ENCODE assay signal across 31 cellular contexts in the genomic region with DNA sequence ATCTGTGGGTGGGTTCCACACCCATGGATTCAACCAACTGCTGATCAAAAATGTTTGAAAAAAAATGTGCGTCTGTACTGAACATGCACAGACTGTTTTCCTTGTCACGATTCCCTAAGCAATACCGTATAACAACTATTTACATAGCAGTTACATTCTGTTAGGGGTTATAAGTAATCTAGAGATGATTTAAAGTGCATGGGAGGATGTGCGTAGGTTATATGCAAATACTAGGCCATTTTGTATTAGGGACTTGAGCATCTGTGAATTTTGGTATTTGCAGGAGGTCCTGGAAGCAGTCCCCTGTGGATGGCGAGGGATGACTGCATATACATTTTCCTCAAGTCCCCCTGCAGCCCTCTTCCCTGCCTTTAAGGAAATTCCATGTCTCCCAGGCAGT.
"Had no signal": no experiment of that assay in that cellular context is flagged by ENCODE, and none has a peak within 500 bp of the region (broad histone marks: within the 10 kb centered on the region; RNA-seq: fewer than 3 reads in every experiment).

No MANE protein-coding gene starts in this region.

- H3K9me3 ChIP-seq: adrenal gland, body of pancreas had no signal

- H3K36me3 Mint-ChIP-seq: activated naive CD4-positive, alpha-beta T cell treated with anti-CD3 and anti-CD28 coated beads, Interleukin-2, amount 50 U/mL, for 72 hours had no signal

- ATAC-seq: activated T-cell treated with anti-CD3 and anti-CD28 coated beads, Interleukin-2, amount 50 U/mL, for 4 hours; body of pancreas had no signal

- H3K4me2 ChIP-seq: KMS-11 had no signal

- FAIRE-seq: astrocyte, bronchial epithelial cell, colon, TTC549 had no signal

- H3K4me3 ChIP-seq: adrenal gland, body of pancreas had no signal

- H3K36me3 ChIP-seq: adrenal gland had no signal

- DNase-seq: activated CD4-positive, alpha-beta T cell treated with anti-CD3 and anti-CD28 coated beads, Interleukin-2, amount 10 ng/mL, durations not matched to agents 24 days and 14 days; activated CD4-positive, alpha-beta T cell treated with anti-CD3 and anti-CD28 coated beads, Interleukin-2, amount 50 U/mL, for 48 hours; activated CD8-positive, alpha-beta T cell treated with anti-CD3 and anti-CD28 coated beads, Interleukin-2, amount 10 ng/mL, durations not matched to agents 7 days and 5 days; activated gamma-delta T cell treated with Interleukin-2 at 50 U/mL for 16 hours; activated naive CD4-positive, alpha-beta T cell treated with anti-CD3 and anti-CD28 coated beads for 36 hours; activated T-cell treated with anti-CD3 and anti-CD28 coated beads, Interleukin-2, amount 50 U/mL, for 4 hours; adrenal gland; body of pancreas; central memory CD4-positive, alpha-beta T cell; MM.1S; NCI-H1092; NCI-H1417; NCI-H146; NCI-H187; NCI-H2029 treated with DMSO at 0.1 percent for 48 hours; NCI-H2107; NCI-H2171; NCI-H446; NCI-H510A treated with DMSO at 0.1 percent for 48 hours; OCI-M1; Right ventricle myocardium superior; SW 1271; T-helper 1 cell; T-helper 9 cell had no signal

- H3K9ac ChIP-seq: KMS-11 had no signal

- H3K27ac ChIP-seq: adrenal gland, body of pancreas, KMS-11 had no signal

- H3K4me3 Mint-ChIP-seq: activated CD4-positive, alpha-beta T cell treated with anti-CD3 and anti-CD28 coated beads, Interleukin-2, amount 10 ng/mL, durations not matched to agents 24 days and 14 days; activated CD8-positive, alpha-beta T cell treated with anti-CD3 and anti-CD28 coated beads, Interleukin-2, amount 10 ng/mL, durations not matched to agents 7 days and 5 days; activated naive CD4-positive, alpha-beta T cell treated with anti-CD3 and anti-CD28 coated beads for 36 hours; activated T-cell treated with anti-CD3 and anti-CD28 coated beads, Interleukin-2, amount 50 U/mL, for 4 hours; activated T-helper 1 cell treated with anti-CD3 and anti-CD28 coated beads, Interleukin-12 subunit alpha, Interleukin-12 subunit beta, Interleukin-2, Interleukin-4 antibody, amounts not matched to agents 30 ng/mL and 10 ng/mL and 1 ng/mL, durations not matched to agents 14 hours and 24 hours and 36 hours had no signal

- H3K27me3 ChIP-seq: body of pancreas had no signal

- H3K9me3 Mint-ChIP-seq: activated CD4-positive, alpha-beta T cell treated with anti-CD3 and anti-CD28 coated beads, Interleukin-2, amount 10 ng/mL, durations not matched to agents 24 days and 14 days; activated naive CD4-positive, alpha-beta T cell treated with anti-CD3 and anti-CD28 coated beads for 36 hours; activated naive CD4-positive, alpha-beta T cell treated with anti-CD3 and anti-CD28 coated beads, Interleukin-2, amount 50 U/mL, for 72 hours; activated T-cell treated with anti-CD3 and anti-CD28 coated beads, Interleukin-2, amount 50 U/mL, for 4 hours; activated T-helper 1 cell treated with anti-CD3 and anti-CD28 coated beads, Interleukin-12 subunit alpha, Interleukin-12 subunit beta, Interleukin-2, Interleukin-4 antibody, amounts not matched to agents 30 ng/mL and 10 ng/mL and 1 ng/mL, durations not matched to agents 14 hours and 24 hours and 36 hours had no signal

- H3K4me1 ChIP-seq: body of pancreas had no signal

- H3K27ac Mint-ChIP-seq: activated CD4-positive, alpha-beta T cell treated with anti-CD3 and anti-CD28 coated beads, Interleukin-2, amount 10 ng/mL, durations not matched to agents 24 days and 14 days; activated CD8-positive, alpha-beta T cell treated with anti-CD3 and anti-CD28 coated beads, Interleukin-2, amount 10 ng/mL, durations not matched to agents 7 days and 5 days; activated naive CD4-positive, alpha-beta T cell treated with anti-CD3 and anti-CD28 coated beads for 36 hours; activated naive CD4-positive, alpha-beta T cell treated with anti-CD3 and anti-CD28 coated beads, Interleukin-2, amount 50 U/mL, for 72 hours; activated T-helper 1 cell treated with anti-CD3 and anti-CD28 coated beads, Interleukin-12 subunit alpha, Interleukin-12 subunit beta, Interleukin-2, Interleukin-4 antibody, amounts not matched to agents 30 ng/mL and 10 ng/mL and 1 ng/mL, durations not matched to agents 14 hours and 24 hours and 36 hours had no signal

- H3K4me1 Mint-ChIP-seq: activated CD4-positive, alpha-beta T cell treated with anti-CD3 and anti-CD28 coated beads, Interleukin-2, amount 10 ng/mL, durations not matched to agents 24 days and 14 days had no signal
